ENCODE assay signal across 33 cellular contexts in genomic region chr11:5178046-5178837, GRCh38. TPM values are rescaled to one million over a fixed set of nuclear protein-coding genes. Genes with fewer than 3 reads are reported as not detected.
"Had no signal": no experiment of that assay in that cellular context is flagged by ENCODE, and none has a peak within 500 bp of the region (broad histone marks: within the 10 kb centered on the region; RNA-seq: fewer than 3 reads in every experiment).

No MANE protein-coding gene starts in this region.

- H3K9me3 ChIP-seq: ascending aorta, SJCRH30 had no signal

- H3K4me1 Mint-ChIP-seq: activated CD4-positive, alpha-beta T cell treated with anti-CD3 and anti-CD28 coated beads, Interleukin-2, amount 10 ng/mL, durations not matched to agents 24 days and 14 days; activated naive CD8-positive, alpha-beta T cell treated with anti-CD3 and anti-CD28 coated beads, Interleukin-2, amount 10 ng/mL, durations not matched to agents 7 days and 5 days; activated T-helper 17 cell treated with anti-CD3 and anti-CD28 coated beads, Interleukin-2, amount 50 U/mL, for 72 hours had no signal

- H3K4me1 ChIP-seq: ascending aorta, SJCRH30 had no signal

- H3K27ac ChIP-seq: ascending aorta, KMS-11, SJCRH30, SK-N-MC had no signal

- FAIRE-seq: TTC549 had no signal

- H3K27me3 Mint-ChIP-seq: activated CD4-positive, alpha-beta T cell treated with anti-CD3 and anti-CD28 coated beads, Interleukin-2, amount 10 ng/mL, durations not matched to agents 24 days and 14 days; activated CD8-positive, alpha-beta T cell treated with anti-CD3 and anti-CD28 coated beads for 36 hours; activated naive CD8-positive, alpha-beta T cell treated with anti-CD3 and anti-CD28 coated beads, Interleukin-2, amount 10 ng/mL, durations not matched to agents 7 days and 5 days had no signal

- H3K4me2 ChIP-seq: KMS-11 had no signal

- H3K36me3 ChIP-seq: ascending aorta, SJCRH30 had no signal

- H3K36me3 Mint-ChIP-seq: activated naive CD8-positive, alpha-beta T cell treated with anti-CD3 and anti-CD28 coated beads, Interleukin-2, amount 10 ng/mL, durations not matched to agents 7 days and 5 days had no signal

- H3K9me3 Mint-ChIP-seq: activated CD4-positive, alpha-beta T cell treated with anti-CD3 and anti-CD28 coated beads, Interleukin-2, amount 10 ng/mL, durations not matched to agents 24 days and 14 days; activated CD8-positive, alpha-beta T cell treated with anti-CD3 and anti-CD28 coated beads for 36 hours; activated naive CD8-positive, alpha-beta T cell treated with anti-CD3 and anti-CD28 coated beads, Interleukin-2, amount 10 ng/mL, durations not matched to agents 7 days and 5 days; activated T-helper 17 cell treated with anti-CD3 and anti-CD28 coated beads, Interleukin-2, amount 50 U/mL, for 72 hours; T-helper 1 cell treated with Interleukin-12 subunit alpha and Interleukin-12 subunit beta and Interleukin-4 antibody, amounts not matched to agents 30 μg/mL and 1 μg/mL, for 36 hours; T-helper 2 cell treated with Interferon-gamma antibody and Interleukin-4, amounts not matched to agents 5 μg/mL and 100 μg/mL, for 36 hours had no signal

- ATAC-seq: activated CD8-positive, alpha-beta T cell treated with anti-CD3 and anti-CD28 coated beads for 36 hours; activated T-cell treated with anti-CD3 and anti-CD28 coated beads, Interleukin-2, amount 50 U/mL, for 72 hours; activated T-helper 17 cell treated with anti-CD3 and anti-CD28 coated beads, Interleukin-2, amount 50 U/mL, for 72 hours; Panc1 had no signal

- DNase-seq: activated CD4-positive, alpha-beta T cell treated with anti-CD3 and anti-CD28 coated beads, Interleukin-2, amount 10 ng/mL, durations not matched to agents 24 days and 14 days; activated CD4-positive, alpha-beta T cell treated with anti-CD3 and anti-CD28 coated beads, Interleukin-2, amount 50 U/mL, for 4 hours; activated CD8-positive, alpha-beta T cell treated with anti-CD3 and anti-CD28 coated beads for 36 hours; activated effector memory CD4-positive, alpha-beta T cell treated with anti-CD3 and anti-CD28 coated beads, Interleukin-2, amount 50 U/mL, for 16 hours; activated naive CD4-positive, alpha-beta T cell; activated naive CD4-positive, alpha-beta T cell treated with anti-CD3 and anti-CD28 coated beads, Interleukin-2, amount 50 U/mL, for 16 hours; activated naive CD8-positive, alpha-beta T cell treated with anti-CD3 and anti-CD28 coated beads, Interleukin-2, amount 10 ng/mL, durations not matched to agents 7 days and 5 days; activated T-cell treated with anti-CD3 and anti-CD28 coated beads, Interleukin-2, amount 50 U/mL, for 1 hour; activated T-cell treated with anti-CD3 and anti-CD28 coated beads, Interleukin-2, amount 50 U/mL, for 72 hours; amygdala; cerebellar nuclear complex; NCI-H1105; NCI-H1417 treated with DMSO at 0.1 percent for 48 hours; NCI-H1930; NCI-H2081 treated with DMSO at 0.1 percent for 48 hours; NCI-H226; NCI-H446 treated with DMSO at 0.1 percent for 48 hours; NCI-H524; SHP77 had no signal

- H3K27ac Mint-ChIP-seq: activated CD4-positive, alpha-beta T cell treated with anti-CD3 and anti-CD28 coated beads, Interleukin-2, amount 10 ng/mL, durations not matched to agents 24 days and 14 days; activated CD8-positive, alpha-beta T cell treated with anti-CD3 and anti-CD28 coated beads for 36 hours; activated naive CD8-positive, alpha-beta T cell treated with anti-CD3 and anti-CD28 coated beads, Interleukin-2, amount 10 ng/mL, durations not matched to agents 7 days and 5 days; activated T-cell treated with anti-CD3 and anti-CD28 coated beads, Interleukin-2, amount 50 U/mL, for 72 hours; activated T-helper 17 cell treated with anti-CD3 and anti-CD28 coated beads, Interleukin-2, amount 50 U/mL, for 72 hours; T-helper 1 cell treated with Interleukin-12 subunit alpha and Interleukin-12 subunit beta and Interleukin-4 antibody, amounts not matched to agents 30 μg/mL and 1 μg/mL, for 36 hours; T-helper 2 cell treated with Interferon-gamma antibody and Interleukin-4, amounts not matched to agents 5 μg/mL and 100 μg/mL, for 36 hours had no signal

- H3K27me3 ChIP-seq: ascending aorta, SJCRH30 had no signal

- H3K4me3 ChIP-seq: ascending aorta, SJCRH30, SK-N-MC had no signal

- H3K9ac ChIP-seq: KMS-11 had no signal

- H3K4me3 Mint-ChIP-seq: activated CD4-positive, alpha-beta T cell treated with anti-CD3 and anti-CD28 coated beads, Interleukin-2, amount 10 ng/mL, durations not matched to agents 24 days and 14 days; activated CD8-positive, alpha-beta T cell treated with anti-CD3 and anti-CD28 coated beads for 36 hours; activated naive CD8-positive, alpha-beta T cell treated with anti-CD3 and anti-CD28 coated beads, Interleukin-2, amount 10 ng/mL, durations not matched to agents 7 days and 5 days; activated T-cell treated with anti-CD3 and anti-CD28 coated beads, Interleukin-2, amount 50 U/mL, for 72 hours; activated T-helper 17 cell treated with anti-CD3 and anti-CD28 coated beads, Interleukin-2, amount 50 U/mL, for 72 hours; T-helper 1 cell treated with Interleukin-12 subunit alpha and Interleukin-12 subunit beta and Interleukin-4 antibody, amounts not matched to agents 30 μg/mL and 1 μg/mL, for 36 hours; T-helper 2 cell treated with Interferon-gamma antibody and Interleukin-4, amounts not matched to agents 5 μg/mL and 100 μg/mL, for 36 hours had no signal

RNA-seq across cellular contexts. Expression of gene OR51V1, which starts 22.2 kb away (rescaled TPM):
- total RNA-seq: activated CD4-positive, alpha-beta T cell treated with anti-CD3 and anti-CD28 coated beads, Interleukin-2, amount 10 ng/mL, durations not matched to agents 24 days and 14 days; activated CD8-positive, alpha-beta memory T cell treated with anti-CD3 and anti-CD28 coated beads for 36 hours; activated CD8-positive, alpha-beta T cell treated with anti-CD3 and anti-CD28 coated beads for 36 hours; activated naive CD8-positive, alpha-beta T cell treated with anti-CD3 and anti-CD28 coated beads, Interleukin-2, amount 10 ng/mL, durations not matched to agents 7 days and 5 days; activated T-cell treated with anti-CD3 and anti-CD28 coated beads, Interleukin-2, amount 50 U/mL, for 72 hours; activated T-helper 17 cell treated with anti-CD3 and anti-CD28 coated beads, Interleukin-2, amount 50 U/mL, for 72 hours; ascending aorta; cardiac septum; M059J; RPMI7951; SJCRH30 had no signal
- polyA plus RNA-seq: adipose tissue had no signal

RNA-seq across cellular contexts. Expression of gene OR52A1, which starts 23.7 kb away (rescaled TPM):
- total RNA-seq: activated CD4-positive, alpha-beta T cell treated with anti-CD3 and anti-CD28 coated beads, Interleukin-2, amount 10 ng/mL, durations not matched to agents 24 days and 14 days; activated CD8-positive, alpha-beta memory T cell treated with anti-CD3 and anti-CD28 coated beads for 36 hours; activated CD8-positive, alpha-beta T cell treated with anti-CD3 and anti-CD28 coated beads for 36 hours; activated naive CD8-positive, alpha-beta T cell treated with anti-CD3 and anti-CD28 coated beads, Interleukin-2, amount 10 ng/mL, durations not matched to agents 7 days and 5 days; activated T-cell treated with anti-CD3 and anti-CD28 coated beads, Interleukin-2, amount 50 U/mL, for 72 hours; ascending aorta; cardiac septum; M059J; RPMI7951; SJCRH30 had no signal
- polyA plus RNA-seq: adipose tissue had no signal

RNA-seq across cellular contexts. Expression of gene OR52A5, which starts 40.1 kb away (rescaled TPM):
- total RNA-seq: activated CD4-positive, alpha-beta T cell treated with anti-CD3 and anti-CD28 coated beads, Interleukin-2, amount 10 ng/mL, durations not matched to agents 24 days and 14 days; activated CD8-positive, alpha-beta memory T cell treated with anti-CD3 and anti-CD28 coated beads for 36 hours; activated CD8-positive, alpha-beta T cell treated with anti-CD3 and anti-CD28 coated beads for 36 hours; activated naive CD8-positive, alpha-beta T cell treated with anti-CD3 and anti-CD28 coated beads, Interleukin-2, amount 10 ng/mL, durations not matched to agents 7 days and 5 days; activated T-cell treated with anti-CD3 and anti-CD28 coated beads, Interleukin-2, amount 50 U/mL, for 72 hours; activated T-helper 17 cell treated with anti-CD3 and anti-CD28 coated beads, Interleukin-2, amount 50 U/mL, for 72 hours; ascending aorta; cardiac septum; M059J; RPMI7951; SJCRH30 had no signal
- polyA plus RNA-seq: adipose tissue had no signal

RNA-seq across cellular contexts. Expression of gene HBB, which starts 48.6 kb away (rescaled TPM):
- total RNA-seq: activated CD4-positive, alpha-beta T cell treated with anti-CD3 and anti-CD28 coated beads, Interleukin-2, amount 10 ng/mL, durations not matched to agents 24 days and 14 days; activated CD8-positive, alpha-beta memory T cell treated with anti-CD3 and anti-CD28 coated beads for 36 hours; activated CD8-positive, alpha-beta T cell treated with anti-CD3 and anti-CD28 coated beads for 36 hours; activated naive CD8-positive, alpha-beta T cell treated with anti-CD3 and anti-CD28 coated beads, Interleukin-2, amount 10 ng/mL, durations not matched to agents 7 days and 5 days; activated T-cell treated with anti-CD3 and anti-CD28 coated beads, Interleukin-2, amount 50 U/mL, for 72 hours; activated T-helper 17 cell treated with anti-CD3 and anti-CD28 coated beads, Interleukin-2, amount 50 U/mL, for 72 hours; M059J; RPMI7951; SJCRH30 had no signal

RNA-seq across cellular contexts. Expression of gene HBD, which starts 56.0 kb away (rescaled TPM):
- total RNA-seq: activated CD4-positive, alpha-beta T cell treated with anti-CD3 and anti-CD28 coated beads, Interleukin-2, amount 10 ng/mL, durations not matched to agents 24 days and 14 days; activated CD8-positive, alpha-beta memory T cell treated with anti-CD3 and anti-CD28 coated beads for 36 hours; activated CD8-positive, alpha-beta T cell treated with anti-CD3 and anti-CD28 coated beads for 36 hours; activated naive CD8-positive, alpha-beta T cell treated with anti-CD3 and anti-CD28 coated beads, Interleukin-2, amount 10 ng/mL, durations not matched to agents 7 days and 5 days; activated T-helper 17 cell treated with anti-CD3 and anti-CD28 coated beads, Interleukin-2, amount 50 U/mL, for 72 hours; ascending aorta; RPMI7951; SJCRH30 had no signal
